In genomic region chr6:126195625-126196236, GRCh38 we compare ENCODE assay signal across 1 cellular context.
TF ChIP-seq lines count a peak whose summit lies in the region.

No MANE protein-coding gene starts in this region.

TF ChIP-seq in K562, 482 proteins besides CTCF, POLR2A, EP300 and RAD21 (continued from another document and continues in another):
- TF ChIP-seq CREM (IDR thresholded peaks at IDR 0.05; ENCODE audit: low read depth) = peak; percentile 40; the same call in 1 of the 2 replicates
- no peak for TF ChIP-seq MBD1 (CRISPR knock-in tag; IDR thresholded peaks at IDR 0.05)
- no peak for TF ChIP-seq ZNF212 (CRISPR knock-in tag; IDR thresholded peaks at IDR 0.05)
- no peak for TF ChIP-seq THRA (IDR thresholded peaks at IDR 0.05)
- TF ChIP-seq IRF9 (tag; IDR thresholded peaks at IDR 0.05) = peak; percentile 54; the same call in 1 of the 2 replicates
- TF ChIP-seq MEF2A (IDR thresholded peaks at IDR 0.05; ENCODE audit: control insufficient read depth, low read depth, low read length) = no peak
- no peak for TF ChIP-seq EP400 (IDR thresholded peaks at IDR 0.05)
- TF ChIP-seq ZNF217 (CRISPR knock-in tag; IDR thresholded peaks at IDR 0.05) = no peak
- no peak for TF ChIP-seq SMAD1 (IDR thresholded peaks at IDR 0.05; ENCODE audit: low read depth, low read length, partially characterized antibody)
- no peak for TF ChIP-seq ID3 (CRISPR knock-in tag; IDR thresholded peaks at IDR 0.05)
- no peak for TF ChIP-seq ID3 (tag; IDR thresholded peaks at IDR 0.05)
- no peak for TF ChIP-seq GTF3C2 (IDR thresholded peaks at IDR 0.05; ENCODE audit: borderline replicate concordance, extremely low read depth, insufficient read length)
- TF ChIP-seq POLR2G (IDR thresholded peaks at IDR 0.05; ENCODE audit: low read depth, low read length) = no peak
- no peak for TF ChIP-seq PHTF2 (CRISPR knock-in tag; IDR thresholded peaks at IDR 0.05)
- no peak for TF ChIP-seq PRMT5 (CRISPR knock-in tag; IDR thresholded peaks at IDR 0.05)
- TF ChIP-seq ZNF280B (CRISPR knock-in tag; IDR thresholded peaks at IDR 0.05) = no peak
- no peak for TF ChIP-seq ZNF778 (CRISPR knock-in tag; IDR thresholded peaks at IDR 0.05)
- TF ChIP-seq ATF3 (IDR thresholded peaks at IDR 0.05) = peak; percentile 94
- no peak for TF ChIP-seq ATF3 (CRISPR knock-in tag; conservative IDR thresholded peaks at IDR 0.05)
- TF ChIP-seq ZNF583 (CRISPR knock-in tag; IDR thresholded peaks at IDR 0.05) = no peak
- TF ChIP-seq ZNF668 (CRISPR knock-in tag; IDR thresholded peaks at IDR 0.05) = no peak
- peak; percentile 67; the same call in 1 of the 2 replicates for TF ChIP-seq LEF1 (IDR thresholded peaks at IDR 0.05)
- peak; percentile 96 for TF ChIP-seq ATF7 (IDR thresholded peaks at IDR 0.05)
- TF ChIP-seq CHD1 (IDR thresholded peaks at IDR 0.05; ENCODE audit: low read length) = no peak
- TF ChIP-seq ZNF76 (CRISPR knock-in tag; IDR thresholded peaks at IDR 0.05; ENCODE audit: borderline replicate concordance) = no peak
- no peak for TF ChIP-seq ELK1 (CRISPR knock-in tag; IDR thresholded peaks at IDR 0.05)
- TF ChIP-seq BRF1 (IDR thresholded peaks at IDR 0.05; ENCODE audit: borderline replicate concordance, extremely low read depth, insufficient read length) = no peak
- no peak for TF ChIP-seq TARDBP (IDR thresholded peaks at IDR 0.05)
- 0 out of 2 replicates have a peak, but pooled peaks have one; percentile 37 for TF ChIP-seq GATAD2B (IDR thresholded peaks at IDR 0.05; ENCODE audit: borderline replicate concordance)
- 0 out of 2 replicates have a peak, but pooled peaks have one; percentile 33 for TF ChIP-seq L3MBTL2 (IDR thresholded peaks at IDR 0.05)
- TF ChIP-seq CUX1 (CRISPR knock-in tag; IDR thresholded peaks at IDR 0.05) = no peak
- TF ChIP-seq ZNF224 (CRISPR knock-in tag; IDR thresholded peaks at IDR 0.05) = no peak
- TF ChIP-seq ZNF311 (CRISPR knock-in tag; IDR thresholded peaks at IDR 0.05) = no peak
- TF ChIP-seq ZNF133 (CRISPR knock-in tag; IDR thresholded peaks at IDR 0.05) = no peak
- TF ChIP-seq MTA3 (IDR thresholded peaks at IDR 0.05; ENCODE audit: borderline replicate concordance) = no peak
- peak; percentile 73; the same call in 1 of the 2 replicates for TF ChIP-seq SMARCA4 (IDR thresholded peaks at IDR 0.05)
- peak; percentile 40 for TF ChIP-seq RBM25 (IDR thresholded peaks at IDR 0.05; ENCODE audit: low read depth, low read length, severe bottlenecking)
- no peak for TF ChIP-seq HDAC3 (IDR thresholded peaks at IDR 0.05; ENCODE audit: borderline replicate concordance, partially characterized antibody)
- TF ChIP-seq BRCA1 (IDR thresholded peaks at IDR 0.05) = no peak
- no peak for TF ChIP-seq BRCA1 (CRISPR knock-in tag; IDR thresholded peaks at IDR 0.05)
- no peak for TF ChIP-seq XRCC4 (IDR thresholded peaks at IDR 0.05; ENCODE audit: extremely low read depth, insufficient read depth, insufficient read length)
- peak; percentile 46 for TF ChIP-seq RAD51 (IDR thresholded peaks at IDR 0.05; ENCODE audit: borderline replicate concordance, low read depth)
- no peak for TF ChIP-seq ZNF347 (CRISPR knock-in tag; IDR thresholded peaks at IDR 0.05; ENCODE audit: low read depth)
- TF ChIP-seq ATF2 (CRISPR knock-in tag; IDR thresholded peaks at IDR 0.05) = no peak
- TF ChIP-seq ZSCAN29 (IDR thresholded peaks at IDR 0.05) = no peak
- peak; percentile 78 for TF ChIP-seq ARID1B (IDR thresholded peaks at IDR 0.05)
- 0 out of 2 replicates have a peak, but pooled peaks have one; percentile 21 for TF ChIP-seq ELF1 (tag; IDR thresholded peaks at IDR 0.05)
- TF ChIP-seq RBM15 (IDR thresholded peaks at IDR 0.05; ENCODE audit: insufficient read depth, low read length) = no peak
- TF ChIP-seq ZNF146 (CRISPR knock-in tag; IDR thresholded peaks at IDR 0.05; ENCODE audit: unreplicated experiment) = no peak
